Comparison of ENCODE assay signal across 36 cellular contexts in genomic region chr1:211215577-211215976, GRCh38.
"Had no signal": no experiment of that assay in that cellular context is flagged by ENCODE, and none has a peak within 500 bp of the region (broad histone marks: within the 10 kb centered on the region; RNA-seq: fewer than 3 reads in every experiment).

No MANE protein-coding gene starts in this region.

- H3K4me3 Mint-ChIP-seq: activated naive CD4-positive, alpha-beta T cell treated with anti-CD3 and anti-CD28 coated beads for 36 hours; activated naive CD4-positive, alpha-beta T cell treated with anti-CD3 and anti-CD28 coated beads, Interleukin-2, amount 10 ng/mL, durations not matched to agents 7 days and 5 days; activated naive CD4-positive, alpha-beta T cell treated with anti-CD3 and anti-CD28 coated beads, Interleukin-2, amount 50 U/mL, for 24 hours; activated naive CD8-positive, alpha-beta T cell; activated naive CD8-positive, alpha-beta T cell treated with anti-CD3 and anti-CD28 coated beads for 36 hours; activated naive CD8-positive, alpha-beta T cell treated with anti-CD3 and anti-CD28 coated beads, Interleukin-2, amount 10 ng/mL, durations not matched to agents 7 days and 5 days; activated naive CD8-positive, alpha-beta T cell treated with anti-CD3 and anti-CD28 coated beads, Interleukin-2, amount 50 U/mL, for 24 hours; activated T-cell treated with anti-CD3 and anti-CD28 coated beads, Interleukin-2, amount 50 U/mL, for 24 hours; activated T-cell treated with anti-CD3 and anti-CD28 coated beads, Interleukin-2, amount 50 U/mL, for 4 hours; activated T-helper 1 cell treated with anti-CD3 and anti-CD28 coated beads, Interleukin-12 subunit alpha, Interleukin-12 subunit beta, Interleukin-2, Interleukin-4 antibody, amounts not matched to agents 30 ng/mL and 10 ng/mL and 1 ng/mL, durations not matched to agents 14 hours and 24 hours and 36 hours; activated T-helper 17 cell treated with anti-CD3 and anti-CD28 coated beads, Interleukin-2, amount 50 U/mL, for 72 hours; brain; central memory CD8-positive, alpha-beta T cell had no signal

- H3K27me3 Mint-ChIP-seq: activated naive CD4-positive, alpha-beta T cell treated with anti-CD3 and anti-CD28 coated beads, Interleukin-2, amount 50 U/mL, for 24 hours; brain had no signal

- H3K9me3 ChIP-seq: adrenal gland, ascending aorta, body of pancreas, breast epithelium had no signal

- ATAC-seq: activated naive CD4-positive, alpha-beta T cell treated with anti-CD3 and anti-CD28 coated beads, Interleukin-2, amount 50 U/mL, for 72 hours; activated naive CD8-positive, alpha-beta T cell treated with anti-CD3 and anti-CD28 coated beads, Interleukin-2, amount 50 U/mL, for 24 hours; activated T-cell treated with anti-CD3 and anti-CD28 coated beads, Interleukin-2, amount 50 U/mL, for 4 hours; activated T-helper 17 cell treated with anti-CD3 and anti-CD28 coated beads, Interleukin-2, amount 50 U/mL, for 72 hours; body of pancreas had no signal

- H3K9me3 Mint-ChIP-seq: activated naive CD4-positive, alpha-beta T cell treated with anti-CD3 and anti-CD28 coated beads for 36 hours; activated naive CD4-positive, alpha-beta T cell treated with anti-CD3 and anti-CD28 coated beads, Interleukin-2, amount 10 ng/mL, durations not matched to agents 7 days and 5 days; activated naive CD4-positive, alpha-beta T cell treated with anti-CD3 and anti-CD28 coated beads, Interleukin-2, amount 50 U/mL, for 24 hours; activated naive CD8-positive, alpha-beta T cell treated with anti-CD3 and anti-CD28 coated beads for 36 hours; activated naive CD8-positive, alpha-beta T cell treated with anti-CD3 and anti-CD28 coated beads, Interleukin-2, amount 50 U/mL, for 24 hours; activated T-cell treated with anti-CD3 and anti-CD28 coated beads, Interleukin-2, amount 50 U/mL, for 24 hours; activated T-cell treated with anti-CD3 and anti-CD28 coated beads, Interleukin-2, amount 50 U/mL, for 4 hours; activated T-helper 1 cell treated with anti-CD3 and anti-CD28 coated beads, Interleukin-12 subunit alpha, Interleukin-12 subunit beta, Interleukin-2, Interleukin-4 antibody, amounts not matched to agents 30 ng/mL and 10 ng/mL and 1 ng/mL, durations not matched to agents 14 hours and 24 hours and 36 hours; activated T-helper 17 cell treated with anti-CD3 and anti-CD28 coated beads, Interleukin-2, amount 50 U/mL, for 72 hours; activated T-helper 2 cell treated with anti-CD3 and anti-CD28 coated beads, Interferon-gamma antibody, Interleukin-2, Interleukin-4, amounts not matched to agents 10 μg/mL and 5 μg/mL and 100 μg/mL, durations not matched to agents 14 hours and 24 hours and 36 hours; central memory CD8-positive, alpha-beta T cell had no signal

- H3K36me3 ChIP-seq: adrenal gland, ascending aorta, brain microvascular endothelial cell, breast epithelium, cardiac muscle cell had no signal

- H3K4me1 ChIP-seq: adrenal gland, ascending aorta, body of pancreas, breast epithelium had no signal

- H3K4me3 ChIP-seq: adrenal gland, ascending aorta, body of pancreas, breast epithelium, cardiac muscle cell had no signal

- H3K27ac ChIP-seq: adrenal gland, ascending aorta, body of pancreas, brain microvascular endothelial cell, breast epithelium, cardiac muscle cell had no signal

- H3K36me3 Mint-ChIP-seq: activated naive CD4-positive, alpha-beta T cell treated with anti-CD3 and anti-CD28 coated beads, Interleukin-2, amount 50 U/mL, for 24 hours; activated naive CD4-positive, alpha-beta T cell treated with anti-CD3 and anti-CD28 coated beads, Interleukin-2, amount 50 U/mL, for 72 hours; activated naive CD8-positive, alpha-beta T cell; activated naive CD8-positive, alpha-beta T cell treated with anti-CD3 and anti-CD28 coated beads for 36 hours; activated naive CD8-positive, alpha-beta T cell treated with anti-CD3 and anti-CD28 coated beads, Interleukin-2, amount 10 ng/mL, durations not matched to agents 7 days and 5 days; brain had no signal

- H3K27ac Mint-ChIP-seq: activated naive CD4-positive, alpha-beta T cell treated with anti-CD3 and anti-CD28 coated beads for 36 hours; activated naive CD4-positive, alpha-beta T cell treated with anti-CD3 and anti-CD28 coated beads, Interleukin-2, amount 10 ng/mL, durations not matched to agents 7 days and 5 days; activated naive CD4-positive, alpha-beta T cell treated with anti-CD3 and anti-CD28 coated beads, Interleukin-2, amount 50 U/mL, for 24 hours; activated naive CD4-positive, alpha-beta T cell treated with anti-CD3 and anti-CD28 coated beads, Interleukin-2, amount 50 U/mL, for 72 hours; activated naive CD8-positive, alpha-beta T cell; activated naive CD8-positive, alpha-beta T cell treated with anti-CD3 and anti-CD28 coated beads for 36 hours; activated naive CD8-positive, alpha-beta T cell treated with anti-CD3 and anti-CD28 coated beads, Interleukin-2, amount 10 ng/mL, durations not matched to agents 7 days and 5 days; activated naive CD8-positive, alpha-beta T cell treated with anti-CD3 and anti-CD28 coated beads, Interleukin-2, amount 50 U/mL, for 24 hours; activated T-cell treated with anti-CD3 and anti-CD28 coated beads, Interleukin-2, amount 50 U/mL, for 24 hours; activated T-helper 1 cell treated with anti-CD3 and anti-CD28 coated beads, Interleukin-12 subunit alpha, Interleukin-12 subunit beta, Interleukin-2, Interleukin-4 antibody, amounts not matched to agents 30 ng/mL and 10 ng/mL and 1 ng/mL, durations not matched to agents 14 hours and 24 hours and 36 hours; activated T-helper 17 cell treated with anti-CD3 and anti-CD28 coated beads, Interleukin-2, amount 50 U/mL, for 72 hours; activated T-helper 2 cell treated with anti-CD3 and anti-CD28 coated beads, Interferon-gamma antibody, Interleukin-2, Interleukin-4, amounts not matched to agents 10 μg/mL and 5 μg/mL and 100 μg/mL, durations not matched to agents 14 hours and 24 hours and 36 hours; brain had no signal

- DNase-seq: activated effector memory CD4-positive, alpha-beta T cell treated with anti-CD3 and anti-CD28 coated beads, Interleukin-2, amount 50 U/mL, for 16 hours; activated effector memory CD4-positive, alpha-beta T cell treated with Interleukin-2 at 50 U/mL for 16 hours; activated gamma-delta T cell; activated gamma-delta T cell treated with Interleukin-2 at 50 U/mL for 16 hours; activated naive CD4-positive, alpha-beta T cell; activated naive CD4-positive, alpha-beta T cell treated with anti-CD3 and anti-CD28 coated beads for 36 hours; activated naive CD4-positive, alpha-beta T cell treated with anti-CD3 and anti-CD28 coated beads, Interleukin-2, amount 10 ng/mL, durations not matched to agents 7 days and 5 days; activated naive CD4-positive, alpha-beta T cell treated with anti-CD3 and anti-CD28 coated beads, Interleukin-2, amount 50 U/mL, for 16 hours; activated naive CD4-positive, alpha-beta T cell treated with Interleukin-2 at 50 U/mL for 16 hours; activated naive CD8-positive, alpha-beta T cell treated with anti-CD3 and anti-CD28 coated beads for 36 hours; activated naive CD8-positive, alpha-beta T cell treated with anti-CD3 and anti-CD28 coated beads, Interleukin-2, amount 10 ng/mL, durations not matched to agents 7 days and 5 days; activated naive CD8-positive, alpha-beta T cell treated with anti-CD3 and anti-CD28 coated beads, Interleukin-2, amount 50 U/mL, for 24 hours; activated T-cell treated with anti-CD3 and anti-CD28 coated beads, Interleukin-2, amount 50 U/mL, for 1 hour; activated T-cell treated with anti-CD3 and anti-CD28 coated beads, Interleukin-2, amount 50 U/mL, for 24 hours; activated T-cell treated with anti-CD3 and anti-CD28 coated beads, Interleukin-2, amount 50 U/mL, for 4 hours; adrenal gland; amniotic stem cell; amygdala; anterior cingulate cortex; aorta; body of pancreas; brain microvascular endothelial cell; caudate nucleus; central memory CD4-positive, alpha-beta T cell; cerebellar nuclear complex had no signal

- H3K27me3 ChIP-seq: adrenal gland, ascending aorta, body of pancreas, brain microvascular endothelial cell, breast epithelium, cardiac muscle cell had no signal

- H3K4me1 Mint-ChIP-seq: activated naive CD4-positive, alpha-beta T cell treated with anti-CD3 and anti-CD28 coated beads, Interleukin-2, amount 10 ng/mL, durations not matched to agents 7 days and 5 days; activated naive CD4-positive, alpha-beta T cell treated with anti-CD3 and anti-CD28 coated beads, Interleukin-2, amount 50 U/mL, for 24 hours; activated naive CD8-positive, alpha-beta T cell treated with anti-CD3 and anti-CD28 coated beads for 36 hours; activated naive CD8-positive, alpha-beta T cell treated with anti-CD3 and anti-CD28 coated beads, Interleukin-2, amount 50 U/mL, for 24 hours; activated T-helper 17 cell treated with anti-CD3 and anti-CD28 coated beads, Interleukin-2, amount 50 U/mL, for 72 hours; brain; central memory CD8-positive, alpha-beta T cell had no signal
